8 cellular contexts compared by ENCODE assay signal in genomic region chr7:76891771-76892170, GRCh38.
DNase-seq lines count a peak whose midpoint lies in the region; TF ChIP-seq lines count a peak whose summit lies in the region.
"Not testable (repeated sequence)": the region's sequence is repeated elsewhere in the genome, so short reads cannot be mapped to it uniquely, and the experiment has no call there.

No MANE protein-coding gene starts in this region.

- not testable (repeated sequence) for H3K4me1 ChIP-seq in mammary epithelial cell (ENCODE audit: insufficient read depth, low read length)

- not testable (repeated sequence) for H3K36me3 ChIP-seq in mammary epithelial cell (ENCODE audit: insufficient read depth, low read length)

- not testable (repeated sequence) for BruUV-seq in mammary epithelial cell (replicated peaks; lab: Mats Ljungman, UMichigan)

- WGBS in mammary epithelial cell (ENCODE audit: low coverage, missing lambda C conversion rate), result 8% methylated on average over 1 of the region's 1 CpG

- in situ Hi-C loops in ACHN (cut with HindIII; ENCODE audit: low pct_ligation_motif_present, low pct_unique_long_range_greater_than_20kb, low sequenced_read_pairs); mammary epithelial cell (cut with MboI; ENCODE audit: low sequenced_read_pairs in 2 of 2): not testable (repeated sequence)

- H3K4me3 ChIP-seq in mammary epithelial cell (replicated peaks in 1 of 3; ENCODE audit: insufficient read depth in 1 of 3, low read depth in 2 of 3, low read length in 3 of 3), result not testable (repeated sequence)

- peak; percentile 4 for DNase-seq in ACHN
- peak; percentile 16 for DNase-seq in ELR (ENCODE audit: low read depth)
- peak; percentile 1 for DNase-seq in HT-29 (ENCODE audit: low spot score)
- DNase-seq in RPMI7951 (ENCODE audit: low read depth), result peak; percentile 9
- DNase-seq in mammary epithelial cell, result peak; percentile 33
- peak; percentile 0 for DNase-seq in hepatic stellate cell (ENCODE audit: low spot score)
- peak; percentile 0 to 2 for DNase-seq in lung microvascular endothelial cell (ENCODE audit: low read depth in 2 of 2)
- DNase-seq in stromal cell of bone marrow (ENCODE audit: low read depth), result peak; percentile 0

- not testable (repeated sequence) for H4K20me1 ChIP-seq in mammary epithelial cell (ENCODE audit: insufficient read depth, low read length)

- not testable (repeated sequence) for H3K9ac ChIP-seq in mammary epithelial cell (ENCODE audit: insufficient read depth, low read length)

- dilution Hi-C loops in mammary epithelial cell (cut with HindIII; ENCODE audit: low sequenced_read_pairs), result not testable (repeated sequence)

- not testable (repeated sequence) for H2AFZ ChIP-seq in mammary epithelial cell (ENCODE audit: low read depth, low read length)

- not testable (repeated sequence) for H3K4me2 ChIP-seq in mammary epithelial cell (ENCODE audit: insufficient read depth, low read depth, low read length)

- H3K9me3 ChIP-seq in mammary epithelial cell (replicated peaks; ENCODE audit: insufficient read depth, low read length), result not testable (repeated sequence)

- TF ChIP-seq CTCF in mammary epithelial cell (conservative IDR thresholded peaks at IDR 0.05 in 1 of 2, IDR thresholded peaks at IDR 0.05 in 1 of 2; ENCODE audit: extremely low read depth in 1 of 2, insufficient read depth in 1 of 2, low read depth in 1 of 2, low read length in 2 of 2), result not testable (repeated sequence)

- CTCF ChIA-PET in mammary epithelial cell (lab: Charles Lee; ENCODE audit: low non-redundant PET), result not testable (repeated sequence)

- intact Hi-C loops in mammary epithelial cell (cut with micrococcal nuclease), result not testable (repeated sequence)

- not testable (repeated sequence) for H3K27me3 ChIP-seq in mammary epithelial cell (ENCODE audit: insufficient read depth, low read length)

- H3K27ac ChIP-seq in mammary epithelial cell (ENCODE audit: insufficient read depth, low read depth, low read length), result not testable (repeated sequence)

- H3K79me2 ChIP-seq in mammary epithelial cell (ENCODE audit: insufficient read depth, low read length), result not testable (repeated sequence)
